33 cellular contexts compared by ENCODE assay signal in the genomic region with DNA sequence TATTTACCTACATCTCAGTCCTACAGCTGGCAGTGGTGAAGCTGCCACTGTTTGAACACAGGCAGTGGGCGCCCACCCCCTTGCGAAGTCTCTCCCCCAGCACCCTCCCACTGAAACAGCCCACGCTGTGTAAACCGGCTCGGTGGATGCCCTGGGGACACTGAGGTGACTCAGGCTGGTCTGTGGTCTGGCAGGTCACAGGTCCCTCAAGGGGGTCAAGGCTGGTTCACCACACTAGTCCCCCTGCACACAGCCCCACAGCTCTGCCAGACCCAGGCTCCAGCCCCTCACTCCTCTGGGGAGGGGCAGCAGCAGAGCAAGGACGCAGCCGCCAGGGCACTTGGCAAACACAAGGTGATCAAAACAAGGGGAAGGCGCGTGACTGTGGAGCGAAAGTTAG. TPM values are rescaled to one million over a fixed set of nuclear protein-coding genes. Genes with fewer than 3 reads are reported as not detected.
"Had no signal": no experiment of that assay in that cellular context is flagged by ENCODE, and none has a peak within 500 bp of the region (broad histone marks: within the 10 kb centered on the region; RNA-seq: fewer than 3 reads in every experiment).

No MANE protein-coding gene starts in this region.

- H3K4me3 Mint-ChIP-seq: activated naive CD4-positive, alpha-beta T cell treated with anti-CD3 and anti-CD28 coated beads for 36 hours; activated naive CD8-positive, alpha-beta T cell treated with anti-CD3 and anti-CD28 coated beads for 36 hours; activated T-helper 1 cell treated with anti-CD3 and anti-CD28 coated beads, Interleukin-12 subunit alpha, Interleukin-12 subunit beta, Interleukin-2, Interleukin-4 antibody, amounts not matched to agents 30 ng/mL and 10 ng/mL and 1 ng/mL, durations not matched to agents 14 hours and 24 hours and 36 hours; brain; effector memory CD8-positive, alpha-beta T cell; nephron; stimulated activated memory B cell treated with anti-CD40 and anti-IgM and Interleukin-4, amounts not matched to agents 10 μg/mL and 1 μg/mL and 100 μg/mL, for 72 hours; stimulated activated naive CD8-positive, alpha-beta T cell treated with anti-CD3 and anti-CD28 coated beads, Interleukin-15, amount 100 ng/mL, for 72 hours had no signal

- H3K36me3 Mint-ChIP-seq: activated naive CD8-positive, alpha-beta T cell treated with anti-CD3 and anti-CD28 coated beads for 36 hours; brain; stimulated activated memory B cell treated with anti-CD40 and anti-IgM and Interleukin-4, amounts not matched to agents 10 μg/mL and 1 μg/mL and 100 μg/mL, for 72 hours had no signal

- H3K4me2 ChIP-seq: smooth muscle cell had no signal

- H3K36me3 ChIP-seq: adrenal gland, ascending aorta, cardiac muscle cell, gastrocnemius medialis, left ventricle myocardium inferior, pancreas, prostate gland, thyroid gland, upper lobe of left lung had no signal

- H3K4me3 ChIP-seq: adrenal gland, ascending aorta, cardiac muscle cell, coronary artery, gastrocnemius medialis, left ventricle myocardium inferior, pancreas, prostate gland, smooth muscle cell, thyroid gland, upper lobe of left lung had no signal

- H3K9me3 ChIP-seq: adrenal gland, ascending aorta, gastrocnemius medialis, left ventricle myocardium inferior, pancreas, prostate gland, thyroid gland, upper lobe of left lung had no signal

- FAIRE-seq: islet of Langerhans, pancreas, TTC549 had no signal

- H3K9me3 Mint-ChIP-seq: activated naive CD4-positive, alpha-beta T cell treated with anti-CD3 and anti-CD28 coated beads for 36 hours; activated naive CD8-positive, alpha-beta T cell treated with anti-CD3 and anti-CD28 coated beads for 36 hours; activated T-helper 1 cell treated with anti-CD3 and anti-CD28 coated beads, Interleukin-12 subunit alpha, Interleukin-12 subunit beta, Interleukin-2, Interleukin-4 antibody, amounts not matched to agents 30 ng/mL and 10 ng/mL and 1 ng/mL, durations not matched to agents 14 hours and 24 hours and 36 hours; effector memory CD8-positive, alpha-beta T cell; nephron; stimulated activated memory B cell treated with anti-CD40 and anti-IgM and Interleukin-4, amounts not matched to agents 10 μg/mL and 1 μg/mL and 100 μg/mL, for 72 hours; stimulated activated naive CD8-positive, alpha-beta T cell treated with anti-CD3 and anti-CD28 coated beads, Interleukin-15, amount 100 ng/mL, for 72 hours had no signal

- H3K27ac ChIP-seq: adrenal gland, ascending aorta, cardiac muscle cell, coronary artery, gastrocnemius medialis, left ventricle myocardium inferior, pancreas, prostate gland, thyroid gland, upper lobe of left lung, VCaP had no signal

- DNase-seq: activated CD4-positive, alpha-beta T cell treated with anti-CD3 and anti-CD28 coated beads for 4 hours; activated CD4-positive, alpha-beta T cell treated with anti-CD3 and anti-CD28 coated beads, Interleukin-2, amount 50 U/mL, for 4 hours; activated CD8-positive, alpha-beta memory T cell treated with anti-CD3 and anti-CD28 coated beads for 24 hours; activated effector memory CD4-positive, alpha-beta T cell treated with anti-CD3 and anti-CD28 coated beads, Interleukin-2, amount 50 U/mL, for 16 hours; activated naive CD4-positive, alpha-beta T cell treated with anti-CD3 and anti-CD28 coated beads for 36 hours; activated naive CD8-positive, alpha-beta T cell treated with anti-CD3 and anti-CD28 coated beads for 36 hours; adrenal gland; cerebellar nuclear complex; effector memory CD8-positive, alpha-beta T cell; erythroblast; gastrocnemius medialis; glutamatergic neuron; left ventricle myocardium inferior; pancreas; stimulated activated CD4-positive, alpha-beta T cell treated with anti-CD3 and anti-CD28 coated beads, Interleukin-1b, Interleukin-23, amount 100 ng/mL, for 48 hours; stimulated activated CD4-positive, alpha-beta T cell treated with anti-CD3 and anti-CD28 coated beads, Interleukin-4, amount 100 ng/mL, for 4 hours; stimulated activated CD8-positive, alpha-beta memory T cell treated with anti-CD3 and anti-CD28 coated beads, Interleukin-4, amount 100 ng/mL, for 48 hours; stimulated activated naive CD8-positive, alpha-beta T cell treated with anti-CD3 and anti-CD28 coated beads, Interleukin-15, amount 100 ng/mL, for 72 hours; T-helper 9 cell; thyroid gland had no signal

- H3K4me1 ChIP-seq: adrenal gland, ascending aorta, gastrocnemius medialis, pancreas, prostate gland, thyroid gland had no signal

- H3K27me3 ChIP-seq: ascending aorta, pancreas, thyroid gland had no signal

- ATAC-seq: effector memory CD8-positive, alpha-beta T cell; gastrocnemius medialis; pancreas; stimulated activated memory B cell treated with anti-CD40 and anti-IgM and Interleukin-4, amounts not matched to agents 10 μg/mL and 1 μg/mL and 100 μg/mL, for 72 hours; stimulated activated naive CD8-positive, alpha-beta T cell treated with anti-CD3 and anti-CD28 coated beads, Interleukin-15, amount 100 ng/mL, for 72 hours had no signal

- H3K4me1 Mint-ChIP-seq: activated naive CD8-positive, alpha-beta T cell treated with anti-CD3 and anti-CD28 coated beads for 36 hours had no signal

- H3K27ac Mint-ChIP-seq: activated naive CD4-positive, alpha-beta T cell treated with anti-CD3 and anti-CD28 coated beads for 36 hours; activated naive CD8-positive, alpha-beta T cell treated with anti-CD3 and anti-CD28 coated beads for 36 hours; activated T-helper 1 cell treated with anti-CD3 and anti-CD28 coated beads, Interleukin-12 subunit alpha, Interleukin-12 subunit beta, Interleukin-2, Interleukin-4 antibody, amounts not matched to agents 30 ng/mL and 10 ng/mL and 1 ng/mL, durations not matched to agents 14 hours and 24 hours and 36 hours; brain; effector memory CD8-positive, alpha-beta T cell; nephron; stimulated activated memory B cell treated with anti-CD40 and anti-IgM and Interleukin-4, amounts not matched to agents 10 μg/mL and 1 μg/mL and 100 μg/mL, for 72 hours; stimulated activated naive CD8-positive, alpha-beta T cell treated with anti-CD3 and anti-CD28 coated beads, Interleukin-15, amount 100 ng/mL, for 72 hours had no signal

RNA-seq across cellular contexts. Expression of a gene that starts 7.6 kb away (rescaled TPM):
- polyA plus RNA-seq: smooth muscle cell had no signal
